Comparison of ENCODE assay signal across 16 cellular contexts in genomic region chr19:31905980-31906948, GRCh38.
A peak's percentile ranks its signal among the peaks of the same experiment; 100 is the strongest.
DNase-seq lines count a peak whose midpoint lies in the region; ATAC-seq, FAIRE-seq and TF ChIP-seq lines count a peak whose summit lies in the region.
"Had no signal": no experiment of that assay in that cellular context is flagged by ENCODE, and none has a peak within 500 bp of the region (broad histone marks: within the 10 kb centered on the region; RNA-seq: fewer than 3 reads in every experiment).

No MANE protein-coding gene starts in this region.

- no peak for DNase-seq in HepG2 (ENCODE audit: low spot score)
- peak in 4 of 5 donors; percentile 31 to 56 (median 48) for DNase-seq in heart left ventricle
- peak in 4 of 5 donors; percentile 46 to 69 (median 52) for DNase-seq in ovary
- DNase-seq in D341Med (ENCODE audit: low spot score) = no peak
- no peak for DNase-seq in GM10248 (ENCODE audit: extremely low spot score)
- no peak for DNase-seq in T-helper 17 cell
- DNase-seq: activated CD4-positive, alpha-beta memory T cell treated with anti-CD3 and anti-CD28 coated beads for 36 hours; activated gamma-delta T cell; naive B cell had no signal

- no peak overlapping the region for H3K27ac ChIP-seq in liver (ENCODE audit: low read depth in 1 of 2, low read length in 2 of 2)
- no peak overlapping the region for H3K27ac ChIP-seq in HepG2 (ENCODE audit: extremely low read length, insufficient read depth, low read length)
- H3K27ac ChIP-seq in heart left ventricle = peak overlapping the region in 11 of 12 donors; percentile 13 to 80 (median 57)
- peak overlapping the region; percentile 40 to 85 for H3K27ac ChIP-seq in ovary

- no peaks in the 10 kb centered on the region for H3K27me3 Mint-ChIP-seq in T-helper 17 cell
- H3K27me3 Mint-ChIP-seq: activated CD4-positive, alpha-beta memory T cell treated with anti-CD3 and anti-CD28 coated beads for 36 hours; naive B cell had no signal

- no peak for FAIRE-seq in HepG2 (lab: Jason Lieb, UNC)
- FAIRE-seq: bronchial epithelial cell, GM19239, H54, HTR-8/SVneo had no signal

- no peak overlapping the region for H3K4me3 Mint-ChIP-seq in T-helper 17 cell
- H3K4me3 Mint-ChIP-seq: activated CD4-positive, alpha-beta memory T cell treated with anti-CD3 and anti-CD28 coated beads for 36 hours; T-helper 2 cell treated with Interferon-gamma antibody and Interleukin-4, amounts not matched to agents 5 μg/mL and 100 μg/mL, for 36 hours had no signal

- no peak for ATAC-seq in HepG2
- ATAC-seq in heart left ventricle = peak; percentile 69 to 88 (median 86)
- no peak for ATAC-seq in T-helper 17 cell
- ATAC-seq in HG02970 (IDR thresholded peaks at IDR 0.05; ENCODE audit: low FRiP score, unreplicated experiment) = no peak

- H3K4me2 ChIP-seq in HepG2 (ENCODE audit: low read depth, low read length) = no peak overlapping the region

- H3K27me3 ChIP-seq in liver (ENCODE audit: control insufficient read depth in 4 of 4, insufficient read depth in 4 of 4, low read length in 3 of 4) (no peaks in the 10 kb centered on the region), HepG2 (ENCODE audit: control insufficient read depth in 1 of 2, insufficient read depth in 2 of 2, low read length in 2 of 2) (no peaks in the 10 kb centered on the region), heart left ventricle (no peaks in the 10 kb centered on the region), ovary (no peaks in the 10 kb centered on the region)

- H3K9me3 ChIP-seq in liver (ENCODE audit: control insufficient read depth in 4 of 4, low read length in 3 of 4) = peaks cover 0 to 3% (median 0%) of the 10 kb centered on the region in 4 donors
- H3K9me3 ChIP-seq in HepG2 (ENCODE audit: low read length) = peaks cover 76% of the 10 kb centered on the region
- H3K9me3 ChIP-seq in heart left ventricle = peaks cover 0 to 3% (median 0%) of the 10 kb centered on the region in 12 donors
- no peaks in the 10 kb centered on the region for H3K9me3 ChIP-seq in ovary
- no peaks in the 10 kb centered on the region for H3K9me3 ChIP-seq in T-helper 17 cell (ENCODE audit: control insufficient read depth, low read length, poor library complexity, severe bottlenecking)

- no peak overlapping the region for H3K4me3 ChIP-seq in liver (ENCODE audit: low read depth in 1 of 3, low read length in 3 of 3)
- H3K4me3 ChIP-seq in HepG2 (replicated peaks in 1 of 3; ENCODE audit: insufficient read depth in 1 of 3, low read depth in 2 of 3, low read length in 3 of 3) = no peak overlapping the region
- H3K4me3 ChIP-seq in heart left ventricle = no peak overlapping the region
- no peak overlapping the region for H3K4me3 ChIP-seq in ovary

- TF ChIP-seq POLR2A in HepG2 (IDR thresholded peaks at IDR 0.05; ENCODE audit: insufficient read depth in 1 of 2, low read depth in 2 of 2, low read length in 2 of 2) (no peak), heart left ventricle (IDR thresholded peaks at IDR 0.05) (no peak), ovary (IDR thresholded peaks at IDR 0.05) (no peak)

- H3K36me3 Mint-ChIP-seq in T-helper 17 cell (ENCODE audit: low read depth) = no peaks in the 10 kb centered on the region
- H3K36me3 Mint-ChIP-seq: activated CD4-positive, alpha-beta memory T cell treated with anti-CD3 and anti-CD28 coated beads for 36 hours; naive B cell had no signal

- no peak overlapping the region for H2AFZ ChIP-seq in HepG2 (ENCODE audit: low read length)

- no peaks in the 10 kb centered on the region for H3K4me1 Mint-ChIP-seq in T-helper 17 cell

- H3K4me1 ChIP-seq in liver (ENCODE audit: control insufficient read depth in 4 of 4, insufficient read depth in 4 of 4, low read length in 3 of 4) = no peaks in the 10 kb centered on the region
- H3K4me1 ChIP-seq in HepG2 (ENCODE audit: insufficient read depth, low read length) = no peaks in the 10 kb centered on the region
- H3K4me1 ChIP-seq in heart left ventricle = peaks cover 0 to 14% (median 4%) of the 10 kb centered on the region in 12 donors
- H3K4me1 ChIP-seq in ovary (ENCODE audit: insufficient read depth) = peaks cover 18% of the 10 kb centered on the region

- WGBS in liver = 55% methylated on average over 11 of the region's 11 CpGs
- 26% methylated on average over 11 of the region's 11 CpGs for WGBS in HepG2 (ENCODE audit: low lambda C conversion rate)
- WGBS in heart left ventricle, 4 donors = 51 to 56% (median 53%) methylated on average over 11 of the region's 11 CpGs
- 18 to 24% (median 22%) methylated on average over 11 of the region's 11 CpGs for WGBS in ovary, 3 donors

- TF ChIP-seq RAD21 in liver (IDR thresholded peaks at IDR 0.05) = no peak
- no peak for TF ChIP-seq RAD21 in HepG2 (CRISPR knock-in tag; IDR thresholded peaks at IDR 0.05)

- no peaks in the 10 kb centered on the region for H3K79me2 ChIP-seq in HepG2 (ENCODE audit: insufficient read depth, low read length)

- no peak overlapping the region for H3K27ac Mint-ChIP-seq in T-helper 17 cell
- H3K27ac Mint-ChIP-seq: activated CD4-positive, alpha-beta memory T cell treated with anti-CD3 and anti-CD28 coated beads for 36 hours; T-helper 2 cell treated with Interferon-gamma antibody and Interleukin-4, amounts not matched to agents 5 μg/mL and 100 μg/mL, for 36 hours had no signal

- H4K20me1 ChIP-seq in HepG2 (ENCODE audit: insufficient read depth, low read length) = no peaks in the 10 kb centered on the region

- H3K9ac ChIP-seq in liver (ENCODE audit: low read depth in 1 of 2, low read length in 2 of 2) = no peak overlapping the region
- no peak overlapping the region for H3K9ac ChIP-seq in HepG2 (ENCODE audit: insufficient read depth, low read depth, low read length)

- H3K36me3 ChIP-seq in liver (ENCODE audit: control insufficient read depth in 4 of 4, insufficient read depth in 3 of 4, low read depth in 1 of 4, low read length in 3 of 4) (no peaks in the 10 kb centered on the region), HepG2 (replicated peaks in 1 of 2; ENCODE audit: control insufficient read depth in 1 of 2, insufficient read depth in 2 of 2, low read length in 2 of 2) (no peaks in the 10 kb centered on the region), heart left ventricle (no peaks in the 10 kb centered on the region), ovary (no peaks in the 10 kb centered on the region)

- no peak for TF ChIP-seq EP300 in HepG2 (IDR thresholded peaks at IDR 0.05; ENCODE audit: low read depth in 2 of 2, low read length in 2 of 2)
- no peak for TF ChIP-seq EP300 in HepG2 (CRISPR knock-in tag; IDR thresholded peaks at IDR 0.05; ENCODE audit: borderline replicate concordance)
- no peak for TF ChIP-seq EP300 in ovary (IDR thresholded peaks at IDR 0.05)

- BruUV-seq in HepG2 (replicated peaks; lab: Mats Ljungman, UMichigan) = no TSS peak

- TF ChIP-seq CTCF in liver (IDR thresholded peaks at IDR 0.05; ENCODE audit: low read depth, low read length, missing input control) = no peak
- no peak for TF ChIP-seq CTCF in HepG2 (CRISPR knock-in tag; IDR thresholded peaks at IDR 0.05)
- no peak for TF ChIP-seq CTCF in heart left ventricle (IDR thresholded peaks at IDR 0.05)
- no peak for TF ChIP-seq CTCF in ovary (IDR thresholded peaks at IDR 0.05)
- no peak for TF ChIP-seq CTCF in GM10248 (IDR thresholded peaks at IDR 0.05; ENCODE audit: control extremely low read depth, extremely low read depth, low read depth, missing control alignments)

- POLR2A ChIA-PET in HepG2 (lab: Yijun Ruan, JAX) = no interaction called here
- POLR2A ChIA-PET in GM10248 (lab: Yijun Ruan, JAX) = no interaction called here

- in situ Hi-C loops in HepG2 (cut with HindIII; ENCODE audit: extremely low pct_ligation_motif_present, low pct_unique_long_range_greater_than_20kb) = no loop called here

- intact Hi-C loops in HepG2 (cut with micrococcal nuclease; ENCODE audit: unreplicated experiment) (no loop called here), heart left ventricle (cut with DNase I) (no loop called here), ovary (cut with DNase I) (loop anchor here in 1 of 4 donors (5.0 kb wide), 1 partner anchor 56 kb away; no protein-coding TSS in a partner anchor)

- CTCF ChIA-PET in HepG2 (lab: Yijun Ruan, JAX; ENCODE audit: low intra/inter-chr PET ratio, low total read pairs) (no interaction called here), GM10248 (lab: Yijun Ruan, JAX) (no interaction called here)

TF ChIP-seq in liver, 16 proteins besides CTCF, POLR2A, EP300 and RAD21 (continues in another document):
- peak; percentile 18 for TF ChIP-seq NR2F2 (IDR thresholded peaks at IDR 0.05)
- TF ChIP-seq RXRA (IDR thresholded peaks at IDR 0.05) = no peak
- no peak for TF ChIP-seq SP1 (IDR thresholded peaks at IDR 0.05)
- no peak for TF ChIP-seq ZBTB33 (IDR thresholded peaks at IDR 0.05)

TF ChIP-seq in HepG2, 621 proteins besides CTCF, POLR2A, EP300 and RAD21 (continues in another document):
- TF ChIP-seq CSRNP1 (CRISPR knock-in tag; IDR thresholded peaks at IDR 0.05) (no peak), E2F1 (CRISPR knock-in tag; IDR thresholded peaks at IDR 0.05) (no peak), ZFYVE20 (CRISPR knock-in tag; IDR thresholded peaks at IDR 0.05; ENCODE audit: borderline replicate concordance, low read depth) (no peak), ATF1 (CRISPR knock-in tag; IDR thresholded peaks at IDR 0.05) (no peak), ZSCAN9 (CRISPR knock-in tag; IDR thresholded peaks at IDR 0.05; ENCODE audit: borderline replicate concordance) (no peak)

Comparison
In these comparisons a context has a peak if more than half of its experiments do, and no peak if none do; other contexts are left out.
1. H3K27ac ChIP-seq: peak in heart left ventricle (11 of 12) and ovary (2 of 2); none in liver (0 of 2) and HepG2 (single experiment).
2. ATAC-seq: peak in heart left ventricle (4 of 4); none in HepG2 (single experiment), T-helper 17 cell (single experiment) and HG02970 (single experiment).
3. DNase-seq: peak in heart left ventricle (4 of 5) and ovary (4 of 5); none in HepG2 (single experiment), D341Med (single experiment), GM10248 (single experiment) and T-helper 17 cell (0 of 3).